In the genomic region with DNA sequence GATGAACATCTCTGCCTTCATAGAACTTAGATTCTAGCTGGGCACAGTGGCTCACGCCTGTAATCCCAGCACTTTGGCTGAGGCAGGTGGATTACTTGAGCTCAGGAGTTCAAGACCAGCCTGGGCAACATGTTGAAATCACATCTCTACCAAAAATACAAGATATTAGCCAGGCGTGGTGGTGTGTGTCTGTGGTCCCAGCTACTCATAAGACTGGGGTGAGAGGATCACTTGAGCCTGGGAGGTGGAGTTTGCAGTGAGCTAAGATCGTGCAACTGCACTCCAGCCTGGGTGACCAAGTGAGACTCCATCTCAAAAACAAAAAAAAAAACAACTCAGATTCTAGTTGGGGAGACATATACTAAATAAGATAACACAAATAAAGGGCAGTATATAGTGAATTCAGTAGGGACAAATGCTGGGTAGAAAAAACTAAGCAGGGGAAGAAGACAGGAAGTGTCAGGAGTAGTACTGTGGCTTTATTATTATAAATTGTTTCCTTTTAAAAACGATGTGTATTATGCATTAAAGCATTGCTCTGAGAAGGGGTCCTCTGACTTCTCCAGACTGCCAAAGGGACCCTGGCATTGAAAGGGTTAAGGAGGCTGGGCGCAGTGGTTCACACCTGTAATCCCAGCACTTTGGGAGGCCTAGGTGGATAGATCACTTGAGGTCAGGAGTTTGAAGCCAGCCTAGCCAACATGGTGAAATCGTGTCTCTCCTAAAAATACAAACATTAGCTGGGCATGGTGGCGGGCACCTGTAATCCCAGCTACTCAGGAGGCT, we compare ENCODE assay signal across 13 cellular contexts. TPM values are rescaled to one million over a fixed set of nuclear protein-coding genes. Genes with fewer than 3 reads are reported as not detected.
A peak's percentile ranks its signal among the peaks of the same experiment; 100 is the strongest.
DNase-seq lines count a peak whose midpoint lies in the region; ATAC-seq and TF ChIP-seq lines count a peak whose summit lies in the region.
"Had no signal": no experiment of that assay in that cellular context is flagged by ENCODE, and none has a peak within 500 bp of the region (broad histone marks: within the 10 kb centered on the region; RNA-seq: fewer than 3 reads in every experiment).

No MANE protein-coding gene starts in this region.

- peak overlapping the region; percentile 62 for H3K9ac ChIP-seq in Karpas-422 (ENCODE audit: low read length)

- peak overlapping the region; percentile 33 for H3K4me3 ChIP-seq in CD8-positive, alpha-beta memory T cell (ENCODE audit: low read length)
- H3K4me3 ChIP-seq in Karpas-422 (ENCODE audit: low read length): no peak overlapping the region
- H3K4me3 ChIP-seq: thoracic aorta had no signal

- peaks cover 91% of the 10 kb centered on the region for H3K4me1 ChIP-seq in CD8-positive, alpha-beta memory T cell (ENCODE audit: insufficient read depth, low read length)
- peaks cover 94% of the 10 kb centered on the region for H3K4me1 ChIP-seq in Karpas-422 (ENCODE audit: low read length)

- no peaks in the 10 kb centered on the region for H3K9me3 ChIP-seq in CD8-positive, alpha-beta memory T cell (ENCODE audit: low read length)
- no peaks in the 10 kb centered on the region for H3K9me3 ChIP-seq in Karpas-422 (ENCODE audit: low read length)
- H3K9me3 ChIP-seq: thoracic aorta had no signal

- H3K27ac ChIP-seq in CD8-positive, alpha-beta memory T cell (ENCODE audit: low read depth, low read length): no peak overlapping the region
- H3K27ac ChIP-seq in Karpas-422 (ENCODE audit: low read length): peak overlapping the region; percentile 91
- H3K27ac ChIP-seq: thoracic aorta had no signal

- DNase-seq in CD8-positive, alpha-beta memory T cell: no peak
- DNase-seq in Karpas-422: no peak
- no peak for DNase-seq in activated naive CD8-positive, alpha-beta T cell treated with anti-CD3 and anti-CD28 coated beads, Interleukin-2, amount 50 U/mL, for 24 hours
- DNase-seq in osteocyte (ENCODE audit: extremely low spot score, unreplicated experiment): peak; percentile 36
- DNase-seq in stimulated activated CD8-positive, alpha-beta memory T cell treated with anti-CD3 and anti-CD28 coated beads, Interleukin-4, amount 100 ng/mL, for 48 hours: no peak
- no peak for DNase-seq in NAMALWA (ENCODE audit: low spot score)
- DNase-seq: activated effector memory CD4-positive, alpha-beta T cell treated with Interleukin-2 at 50 U/mL for 16 hours; heart left ventricle; NCI-H526 treated with DMSO at 0.1 percent for 48 hours; SHP77 had no signal

- no peaks in the 10 kb centered on the region for H4K20me1 ChIP-seq in Karpas-422 (ENCODE audit: insufficient read depth, low read depth, low read length)

- H3K79me2 ChIP-seq in Karpas-422 (ENCODE audit: low read length): peaks cover 97% of the 10 kb centered on the region

- H2AFZ ChIP-seq in Karpas-422 (ENCODE audit: low read length): no peak overlapping the region

- no peak for TF ChIP-seq CTCF in osteocyte (IDR thresholded peaks at IDR 0.05)

- H3K27me3 ChIP-seq in CD8-positive, alpha-beta memory T cell (ENCODE audit: insufficient read depth, low read length, poor library complexity, severe bottlenecking): no peaks in the 10 kb centered on the region
- H3K27me3 ChIP-seq in Karpas-422 (ENCODE audit: low read length): no peaks in the 10 kb centered on the region
- H3K27me3 ChIP-seq: heart left ventricle had no signal

- no peaks in the 10 kb centered on the region for H3K9me2 ChIP-seq in Karpas-422 (replicated peaks; ENCODE audit: insufficient read depth, low read length)

- H3K4me1 Mint-ChIP-seq in CD8-positive, alpha-beta memory T cell: peaks cover 91 to 100% (median 100%) of the 10 kb centered on the region in 3 donors
- peaks cover 93% of the 10 kb centered on the region for H3K4me1 Mint-ChIP-seq in activated naive CD8-positive, alpha-beta T cell treated with anti-CD3 and anti-CD28 coated beads, Interleukin-2, amount 50 U/mL, for 24 hours
- peaks cover 71% of the 10 kb centered on the region for H3K4me1 Mint-ChIP-seq in osteocyte (ENCODE audit: unreplicated experiment)

- peak overlapping the region; percentile 29 to 79 (median 71) for H3K4me3 Mint-ChIP-seq in CD8-positive, alpha-beta memory T cell
- peak overlapping the region; percentile 44 for H3K4me3 Mint-ChIP-seq in activated naive CD8-positive, alpha-beta T cell treated with anti-CD3 and anti-CD28 coated beads, Interleukin-2, amount 50 U/mL, for 24 hours
- H3K4me3 Mint-ChIP-seq in osteocyte (ENCODE audit: unreplicated experiment): no peak overlapping the region

- ATAC-seq in activated naive CD8-positive, alpha-beta T cell treated with anti-CD3 and anti-CD28 coated beads, Interleukin-2, amount 50 U/mL, for 24 hours: no peak
- ATAC-seq in HG02970 (IDR thresholded peaks at IDR 0.05; ENCODE audit: low FRiP score, unreplicated experiment): no peak
- ATAC-seq: heart left ventricle, left lobe of liver had no signal

- H3K9me3 Mint-ChIP-seq in CD8-positive, alpha-beta memory T cell: no peaks in the 10 kb centered on the region
- no peaks in the 10 kb centered on the region for H3K9me3 Mint-ChIP-seq in activated naive CD8-positive, alpha-beta T cell treated with anti-CD3 and anti-CD28 coated beads, Interleukin-2, amount 50 U/mL, for 24 hours
- H3K9me3 Mint-ChIP-seq in osteocyte (ENCODE audit: unreplicated experiment): no peaks in the 10 kb centered on the region

- CTCF ChIA-PET in CD8-positive, alpha-beta memory T cell (lab: Charles Lee): interaction anchor here (1.3 to 6.6 kb wide), 8 partner anchors 9 to 72 kb away, joined by 4 to 67 read pairs (median 9); partner anchors contain the start of gene PACS1

- no peaks in the 10 kb centered on the region for H3K27me3 Mint-ChIP-seq in CD8-positive, alpha-beta memory T cell
- no peaks in the 10 kb centered on the region for H3K27me3 Mint-ChIP-seq in activated naive CD8-positive, alpha-beta T cell treated with anti-CD3 and anti-CD28 coated beads, Interleukin-2, amount 50 U/mL, for 24 hours
- no peaks in the 10 kb centered on the region for H3K27me3 Mint-ChIP-seq in osteocyte (ENCODE audit: unreplicated experiment)

- H3K27ac Mint-ChIP-seq in CD8-positive, alpha-beta memory T cell: peak overlapping the region; percentile 63 to 96 (median 87)
- peak overlapping the region; percentile 67 for H3K27ac Mint-ChIP-seq in activated naive CD8-positive, alpha-beta T cell treated with anti-CD3 and anti-CD28 coated beads, Interleukin-2, amount 50 U/mL, for 24 hours
- no peak overlapping the region for H3K27ac Mint-ChIP-seq in osteocyte (ENCODE audit: unreplicated experiment)

- peak overlapping the region; percentile 68 for H3K4me2 ChIP-seq in Karpas-422 (ENCODE audit: low read depth, low read length, poor library complexity, severe bottlenecking)

- POLR2A ChIA-PET in CD8-positive, alpha-beta memory T cell (lab: Charles Lee): interaction anchor here (0.9 to 4.6 kb wide), 8 partner anchors 10 to 64 kb away, joined by 3 to 36 read pairs (median 8); partner anchors contain the start of genes PACS1 and SF3B2

- peaks cover 0 to 3% (median 0%) of the 10 kb centered on the region in 3 donors for H3K36me3 Mint-ChIP-seq in CD8-positive, alpha-beta memory T cell
- H3K36me3 Mint-ChIP-seq in activated naive CD8-positive, alpha-beta T cell treated with anti-CD3 and anti-CD28 coated beads, Interleukin-2, amount 50 U/mL, for 24 hours (ENCODE audit: low read depth): peaks cover 3% of the 10 kb centered on the region
- H3K36me3 Mint-ChIP-seq in osteocyte (ENCODE audit: unreplicated experiment): no peaks in the 10 kb centered on the region

- H3K36me3 ChIP-seq in CD8-positive, alpha-beta memory T cell (ENCODE audit: insufficient read depth, low read length): no peaks in the 10 kb centered on the region
- H3K36me3 ChIP-seq in Karpas-422 (ENCODE audit: insufficient read depth, low read length): no peaks in the 10 kb centered on the region
- H3K36me3 ChIP-seq: heart left ventricle, thoracic aorta had no signal

RNA-seq across cellular contexts. Expression of gene PACS1, which starts 46.7 kb away (rescaled TPM):
- 10 to 100 TPM; 73.3 to 77.4 TPM for total RNA-seq in CD8-positive, alpha-beta memory T cell
- polyA plus RNA-seq in CD8-positive, alpha-beta memory T cell: 86.1 TPM
- 60.5 and 81.1 TPM in 2 replicates for total RNA-seq in Karpas-422 (2014; rRNA removed; shearing (Covaris generic); ENCODE audit: low replicate concordance)
- total RNA-seq in osteocyte: 83.8 and 84.9 TPM in 2 replicates
